In the genomic region with DNA sequence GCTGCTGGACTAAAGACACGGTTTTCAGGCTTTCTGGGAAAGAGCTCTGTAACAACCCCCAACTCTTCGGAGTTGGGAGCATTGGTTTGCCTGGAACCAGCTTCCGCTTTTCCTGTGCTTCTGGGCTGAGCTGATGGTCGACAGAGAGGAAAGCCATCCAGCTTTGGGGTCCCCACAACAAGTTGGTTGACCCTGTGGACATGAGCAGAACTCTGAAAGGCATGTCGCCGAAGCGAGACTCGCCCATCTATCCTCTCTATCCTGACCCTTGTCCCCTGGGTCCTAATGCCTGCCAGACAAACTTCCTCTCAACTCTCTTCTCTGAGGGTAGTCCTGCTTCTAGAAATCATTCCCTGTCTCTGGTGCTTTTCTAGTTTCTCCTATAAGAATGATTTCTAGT, we compare ENCODE assay signal across 10 cellular contexts. TPM values are rescaled to one million over a fixed set of nuclear protein-coding genes. Genes with fewer than 3 reads are reported as not detected.
A peak's percentile ranks its signal among the peaks of the same experiment; 100 is the strongest.
DNase-seq lines count a peak whose midpoint lies in the region; ATAC-seq and TF ChIP-seq lines count a peak whose summit lies in the region.
"Had no signal": no experiment of that assay in that cellular context is flagged by ENCODE, and none has a peak within 500 bp of the region (broad histone marks: within the 10 kb centered on the region; RNA-seq: fewer than 3 reads in every experiment).

No MANE protein-coding gene starts in this region.

- no peaks in the 10 kb centered on the region for H3K36me3 ChIP-seq in prostate gland

- H3K9me3 ChIP-seq in prostate gland = no peaks in the 10 kb centered on the region

- intact Hi-C loops in prostate gland (cut with DNase I) = no loop called here

- no peak overlapping the region for H3K27ac ChIP-seq in prostate gland

- TF ChIP-seq POLR2A in prostate gland (IDR thresholded peaks at IDR 0.05) = no peak

- H3K27me3 ChIP-seq in prostate gland (replicated peaks; ENCODE audit: insufficient read depth) = peaks cover 5% of the 10 kb centered on the region

- 32% methylated on average over 8 of the region's 8 CpGs for WGBS in prostate gland

- ATAC-seq in HG03025 (IDR thresholded peaks at IDR 0.05; ENCODE audit: low FRiP score, unreplicated experiment) = no peak
- ATAC-seq: right cardiac atrium had no signal

- TF ChIP-seq CTCF in fibroblast of pulmonary artery (IDR thresholded peaks at IDR 0.05; ENCODE audit: low read length, missing control alignments) (no peak), prostate gland (IDR thresholded peaks at IDR 0.05) (no peak)

- DNase-seq in 8988T = peak; percentile 53
- DNase-seq in H4 (ENCODE audit: low spot score) = peak; percentile 26
- peak; percentile 38 for DNase-seq in RPMI8226
- DNase-seq in fibroblast of pulmonary artery (ENCODE audit: low read depth) = peak; percentile 11
- DNase-seq in T-helper 9 cell = no peak
- DNase-seq in anterior cingulate cortex (lab: John Stamatoyannopoulos, UW) = no peak
- DNase-seq in prostate gland (ENCODE audit: low spot score) = no peak
- DNase-seq: activated naive CD8-positive, alpha-beta T cell treated with anti-CD3 and anti-CD28 coated beads, Interleukin-2, amount 10 ng/mL, durations not matched to agents 7 days and 5 days had no signal

- H3K4me3 ChIP-seq in fibroblast of pulmonary artery (replicated peaks; ENCODE audit: low read depth, low read length) (no peak overlapping the region), prostate gland (no peak overlapping the region)

- no peaks in the 10 kb centered on the region for H3K4me1 ChIP-seq in prostate gland (replicated peaks)

RNA-seq across cellular contexts. Expression of gene FCGR2A, which starts 31.9 kb away (rescaled TPM):
- 10.1 and 11.0 TPM in 2 replicates for total RNA-seq in H4 (2014; rRNA removed; shearing (Covaris generic))
- 10 to 100 TPM in 1 of 2 donors, 1 to 10 TPM in 1; 8.5 to 21.2 TPM for total RNA-seq in prostate gland

RNA-seq across cellular contexts. Expression of gene HSPA6, which starts 51.0 kb away (rescaled TPM):
- total RNA-seq in H4 (2014; rRNA removed; shearing (Covaris generic)) = 0.15 and 0.16 TPM in 2 replicates
- total RNA-seq in prostate gland = 1 to 10 TPM in 1 of 2 donors, under 1 TPM in 1; 0.64 to 4.9 TPM

Comparison
In these comparisons a context has a peak if more than half of its experiments do, and no peak if none do; other contexts are left out.
1. DNase-seq: peak in 8988T (single experiment), H4 (single experiment), RPMI8226 (single experiment) and fibroblast of pulmonary artery (single experiment); none in T-helper 9 cell (single experiment), anterior cingulate cortex (0 of 58) and prostate gland (single experiment).